1 cellular context compared by ENCODE assay signal in the genomic region with DNA sequence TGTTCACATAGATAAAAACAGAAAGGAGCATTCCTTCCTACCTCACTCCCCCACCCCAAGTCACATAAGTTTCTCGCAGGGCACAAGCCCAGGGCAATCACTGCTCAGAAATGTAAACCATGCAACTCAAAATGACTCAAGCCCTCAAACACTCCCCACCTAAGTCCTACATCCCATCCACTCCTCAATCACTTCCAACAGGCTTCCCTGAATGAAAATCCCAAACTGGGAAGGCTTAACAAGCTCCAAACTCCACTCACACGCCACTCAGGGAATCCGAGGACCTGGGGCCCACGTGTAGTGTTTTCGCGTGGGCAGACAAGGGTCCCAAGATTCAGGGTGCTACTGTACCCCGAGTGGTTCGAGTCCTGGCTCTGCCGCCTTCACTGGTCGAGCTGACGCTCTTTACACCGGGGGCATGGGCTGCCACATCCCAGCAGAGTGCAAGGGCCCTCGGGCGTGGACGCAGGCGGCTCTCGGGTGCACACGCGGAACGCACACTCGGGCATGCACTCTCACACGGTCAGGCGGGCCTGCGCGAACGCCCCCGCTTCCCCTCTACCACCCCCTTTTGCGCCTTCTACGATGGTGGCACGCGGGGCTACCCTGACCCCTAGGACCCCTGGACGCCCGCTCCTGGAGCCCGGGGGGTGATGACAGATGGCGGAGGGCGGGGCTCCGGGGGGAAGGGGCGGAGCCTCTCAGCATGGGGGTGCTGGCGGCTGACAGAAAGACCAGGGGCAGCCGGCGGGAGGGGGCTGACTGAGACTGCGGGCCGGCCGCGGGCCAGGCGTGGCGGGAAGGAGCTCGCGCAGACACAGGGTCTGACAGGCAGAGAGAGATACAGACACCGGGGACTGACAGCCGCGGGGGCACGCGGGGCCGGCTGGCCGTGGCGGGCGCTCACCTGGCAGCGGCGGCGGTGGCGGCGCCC.
A peak's percentile ranks its signal among the peaks of the same experiment; 100 is the strongest.
TF ChIP-seq lines count a peak whose summit lies in the region.

No MANE protein-coding gene starts in this region.

TF ChIP-seq in IMR-90, 13 proteins besides CTCF, POLR2A, EP300 and RAD21:
- TF ChIP-seq BHLHE40 (IDR thresholded peaks at IDR 0.05; ENCODE audit: low read depth, low read length) (peak; percentile 64; the same call in 1 of the 2 replicates), MAZ (IDR thresholded peaks at IDR 0.05; ENCODE audit: borderline replicate concordance, low read depth, low read length) (0 out of 2 replicates have a peak, but pooled peaks have one; percentile 33), MAFK (IDR thresholded peaks at IDR 0.05; ENCODE audit: low read depth, low read length) (no peak), RFX5 (IDR thresholded peaks at IDR 0.05; ENCODE audit: low read depth, low read length) (no peak), MXI1 (IDR thresholded peaks at IDR 0.05; ENCODE audit: borderline replicate concordance, low read depth, low read length) (peak; percentile 87; the same call in 1 of the 2 replicates), CEBPB (IDR thresholded peaks at IDR 0.05; ENCODE audit: low read depth, low read length) (peak; percentile 35; the same call in 1 of the 2 replicates), FOS (IDR thresholded peaks at IDR 0.05; ENCODE audit: low read depth, low read length) (peak; percentile 58)
